Comparison of ENCODE assay signal across 1 cellular context in the genomic region with DNA sequence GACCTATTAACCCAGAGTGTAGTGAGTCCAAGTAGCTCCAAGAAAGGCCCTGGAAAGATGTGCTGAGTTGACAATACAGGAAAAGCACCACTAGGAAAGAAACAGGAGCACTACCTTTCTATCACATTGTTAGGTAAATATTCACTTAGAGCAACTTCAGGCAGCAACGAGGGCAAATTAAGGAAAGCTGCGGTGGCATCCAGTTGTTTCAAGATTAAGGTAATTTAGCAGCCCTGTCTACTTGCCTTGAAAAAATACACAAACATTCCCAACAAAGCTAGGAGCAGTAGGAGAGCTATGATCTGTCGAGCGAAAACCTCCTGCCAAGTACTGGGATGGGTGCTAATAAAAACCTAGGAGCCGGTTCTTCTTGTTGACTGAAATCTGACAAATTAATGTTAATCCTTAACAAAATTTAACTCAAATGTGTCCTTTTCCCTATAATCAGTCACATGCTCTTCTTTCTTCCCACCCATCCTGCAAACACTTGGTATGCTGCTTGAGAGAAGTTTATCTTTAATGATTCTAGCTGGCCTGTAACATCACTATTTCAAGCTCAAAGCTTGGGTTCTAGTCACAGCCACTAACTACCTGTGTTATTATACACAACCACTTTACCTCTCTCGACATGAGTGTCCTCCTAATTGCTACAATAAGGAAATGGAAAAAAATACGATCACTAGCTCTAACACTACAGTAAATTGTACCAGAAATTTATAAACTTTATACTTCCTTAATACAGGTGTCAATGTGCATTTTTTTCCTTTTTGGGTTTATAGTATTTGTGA.
TF ChIP-seq lines count a peak whose summit lies in the region.

No MANE protein-coding gene starts in this region.

TF ChIP-seq in IMR-90, 13 proteins besides CTCF, POLR2A, EP300 and RAD21:
- TF ChIP-seq, protein P1, sequence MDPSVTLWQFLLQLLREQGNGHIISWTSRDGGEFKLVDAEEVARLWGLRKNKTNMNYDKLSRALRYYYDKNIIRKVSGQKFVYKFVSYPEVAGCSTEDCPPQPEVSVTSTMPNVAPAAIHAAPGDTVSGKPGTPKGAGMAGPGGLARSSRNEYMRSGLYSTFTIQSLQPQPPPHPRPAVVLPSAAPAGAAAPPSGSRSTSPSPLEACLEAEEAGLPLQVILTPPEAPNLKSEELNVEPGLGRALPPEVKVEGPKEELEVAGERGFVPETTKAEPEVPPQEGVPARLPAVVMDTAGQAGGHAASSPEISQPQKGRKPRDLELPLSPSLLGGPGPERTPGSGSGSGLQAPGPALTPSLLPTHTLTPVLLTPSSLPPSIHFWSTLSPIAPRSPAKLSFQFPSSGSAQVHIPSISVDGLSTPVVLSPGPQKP (IDR thresholded peaks at IDR 0.05; ENCODE audit: borderline replicate concordance, low read depth, low read length) = no peak
- TF ChIP-seq FOS (IDR thresholded peaks at IDR 0.05; ENCODE audit: low read depth, low read length) (no peak), MAFK (IDR thresholded peaks at IDR 0.05; ENCODE audit: low read depth, low read length) (peak; percentile 92), MXI1 (IDR thresholded peaks at IDR 0.05; ENCODE audit: borderline replicate concordance, low read depth, low read length) (no peak), MAZ (IDR thresholded peaks at IDR 0.05; ENCODE audit: borderline replicate concordance, low read depth, low read length) (no peak), CHD1 (IDR thresholded peaks at IDR 0.05; ENCODE audit: low read depth, low read length) (no peak), NFE2L2 (IDR thresholded peaks at IDR 0.05; ENCODE audit: low read depth, low read length) (no peak)
- TF ChIP-seq, protein P2, sequence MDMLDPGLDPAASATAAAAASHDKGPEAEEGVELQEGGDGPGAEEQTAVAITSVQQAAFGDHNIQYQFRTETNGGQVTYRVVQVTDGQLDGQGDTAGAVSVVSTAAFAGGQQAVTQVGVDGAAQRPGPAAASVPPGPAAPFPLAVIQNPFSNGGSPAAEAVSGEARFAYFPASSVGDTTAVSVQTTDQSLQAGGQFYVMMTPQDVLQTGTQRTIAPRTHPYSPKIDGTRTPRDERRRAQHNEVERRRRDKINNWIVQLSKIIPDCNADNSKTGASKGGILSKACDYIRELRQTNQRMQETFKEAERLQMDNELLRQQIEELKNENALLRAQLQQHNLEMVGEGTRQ (IDR thresholded peaks at IDR 0.05; ENCODE audit: low read depth, low read length) = no peak
TF ChIP-seq in IMR-90: peak in this region for 1.
